Comparison of ENCODE assay signal across 14 cellular contexts in the genomic region with DNA sequence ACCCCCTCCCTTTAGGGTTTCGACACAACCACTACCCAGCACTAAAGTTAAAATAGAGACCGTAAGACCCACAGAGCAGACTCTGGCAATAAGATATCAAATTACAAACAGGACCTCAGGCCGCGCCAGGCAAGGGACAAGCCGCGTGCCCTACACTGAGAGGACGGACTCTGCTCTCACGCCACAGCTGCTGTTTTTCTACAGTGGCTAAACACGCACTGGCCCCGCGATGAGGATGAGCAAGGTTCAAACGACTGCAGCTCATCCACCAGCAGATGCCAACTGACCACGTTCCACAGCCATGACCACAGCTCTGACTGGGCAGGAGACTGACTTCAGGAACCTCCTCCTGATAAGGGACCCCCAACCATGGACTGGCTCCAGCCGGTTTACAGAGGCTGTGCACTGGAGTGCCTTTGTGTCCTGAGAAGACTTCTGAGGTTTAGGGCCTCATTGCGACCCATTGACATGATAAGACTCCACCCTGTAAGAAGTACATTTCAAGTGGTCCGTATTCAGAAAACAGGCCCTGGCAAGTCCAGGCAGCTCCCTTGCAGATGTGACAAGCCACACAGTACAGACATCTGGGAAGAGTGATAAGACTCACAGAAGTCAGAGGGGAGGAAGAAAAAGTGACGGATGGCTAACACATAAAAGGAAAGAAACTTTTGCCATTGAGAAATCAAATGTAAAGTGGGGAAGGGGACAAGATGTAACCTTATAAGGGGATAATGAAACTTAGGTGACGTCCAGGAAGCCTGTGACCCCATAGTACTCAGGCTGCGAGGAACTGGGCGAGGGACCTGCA. TPM values are rescaled to one million over a fixed set of nuclear protein-coding genes. Genes with fewer than 3 reads are reported as not detected.
DNase-seq lines count a peak whose midpoint lies in the region; ATAC-seq and TF ChIP-seq lines count a peak whose summit lies in the region.
"Had no signal": no experiment of that assay in that cellular context is flagged by ENCODE, and none has a peak within 500 bp of the region (broad histone marks: within the 10 kb centered on the region; RNA-seq: fewer than 3 reads in every experiment).

No MANE protein-coding gene starts in this region.

- ATAC-seq in activated CD4-positive, CD25-positive, alpha-beta regulatory T cell treated with anti-CD3 and anti-CD28 coated beads, Interleukin-2, amount 50 U/mL, for 24 hours: no peak
- no peak for ATAC-seq in GM21526 (IDR thresholded peaks at IDR 0.05; ENCODE audit: low FRiP score, unreplicated experiment)
- ATAC-seq in HG02852 (IDR thresholded peaks at IDR 0.05; ENCODE audit: unreplicated experiment): no peak

- H3K27ac Mint-ChIP-seq in neural crest cell (ENCODE audit: unreplicated experiment): peak overlapping the region; percentile 69
- H3K27ac Mint-ChIP-seq: T-helper 1 cell treated with Interleukin-12 subunit alpha and Interleukin-12 subunit beta and Interleukin-4 antibody, amounts not matched to agents 30 μg/mL and 1 μg/mL, for 36 hours had no signal

- H3K4me3 Mint-ChIP-seq in neural crest cell: no peak overlapping the region
- H3K4me3 Mint-ChIP-seq: T-helper 1 cell treated with Interleukin-12 subunit alpha and Interleukin-12 subunit beta and Interleukin-4 antibody, amounts not matched to agents 30 μg/mL and 1 μg/mL, for 36 hours had no signal

- TF ChIP-seq CTCF in neural crest cell (conservative IDR thresholded peaks at IDR 0.05): no peak

- H3K4me1 Mint-ChIP-seq in neural crest cell: peaks cover 25% of the 10 kb centered on the region

- DNase-seq in activated CD4-positive, CD25-positive, alpha-beta regulatory T cell treated with anti-CD3 and anti-CD28 coated beads, Interleukin-2, amount 50 U/mL, for 72 hours: peak; percentile 17
- DNase-seq in MV-4-11 (lab: John Stamatoyannopoulos, UW) (peak; percentile 31), ecto neural progenitor cell (ENCODE audit: low spot score) (peak; percentile 44), neural crest cell (ENCODE audit: low read depth, low spot score) (no peak), NCI-H1436 (lab: John Stamatoyannopoulos, UW) (no peak)
- DNase-seq: ACHN, amniotic stem cell, occipital lobe had no signal

- H3K36me3 Mint-ChIP-seq in neural crest cell (ENCODE audit: low read depth): no peaks in the 10 kb centered on the region

- no peaks in the 10 kb centered on the region for H3K9me3 Mint-ChIP-seq in neural crest cell

- H3K27me3 Mint-ChIP-seq in neural crest cell (ENCODE audit: low read depth): no peaks in the 10 kb centered on the region

RNA-seq across cellular contexts. Expression of a gene that starts 1.5 kb away (rescaled TPM):
- not detected in 2 replicates for total RNA-seq in neural crest cell
- total RNA-seq: activated CD8-positive, alpha-beta memory T cell treated with anti-CD3 and anti-CD28 coated beads for 36 hours; occipital lobe; OCI-LY7 had no signal

RNA-seq across cellular contexts. Expression of a gene that starts 6.6 kb away (rescaled TPM):
- not detected in 2 replicates for total RNA-seq in neural crest cell
- total RNA-seq: activated CD8-positive, alpha-beta memory T cell treated with anti-CD3 and anti-CD28 coated beads for 36 hours; occipital lobe; OCI-LY7 had no signal

RNA-seq across cellular contexts. Expression of a gene that starts 13.4 kb away (rescaled TPM):
- total RNA-seq in neural crest cell: not detected in 2 replicates
- total RNA-seq: activated CD8-positive, alpha-beta memory T cell treated with anti-CD3 and anti-CD28 coated beads for 36 hours; occipital lobe; OCI-LY7 had no signal

RNA-seq across cellular contexts. Expression of a gene that starts 18.1 kb away (rescaled TPM):
- total RNA-seq in neural crest cell: not detected in 2 replicates
- total RNA-seq: activated CD8-positive, alpha-beta memory T cell treated with anti-CD3 and anti-CD28 coated beads for 36 hours; occipital lobe; OCI-LY7 had no signal

RNA-seq across cellular contexts. Expression of a gene that starts 20.3 kb away (rescaled TPM):
- not detected in 2 replicates for total RNA-seq in neural crest cell
- total RNA-seq: activated CD8-positive, alpha-beta memory T cell treated with anti-CD3 and anti-CD28 coated beads for 36 hours; occipital lobe; OCI-LY7 had no signal

Comparison
In these comparisons a context has a peak if more than half of its experiments do, and no peak if none do; other contexts are left out.
1. DNase-seq: peak in activated CD4-positive, CD25-positive, alpha-beta regulatory T cell treated with anti-CD3 and anti-CD28 coated beads, Interleukin-2, amount 50 U/mL, for 72 hours (single experiment), MV-4-11 (single experiment) and ecto neural progenitor cell (single experiment); none in neural crest cell (single experiment) and NCI-H1436 (single experiment).